ENCODE assay signal across 26 cellular contexts in the genomic region with DNA sequence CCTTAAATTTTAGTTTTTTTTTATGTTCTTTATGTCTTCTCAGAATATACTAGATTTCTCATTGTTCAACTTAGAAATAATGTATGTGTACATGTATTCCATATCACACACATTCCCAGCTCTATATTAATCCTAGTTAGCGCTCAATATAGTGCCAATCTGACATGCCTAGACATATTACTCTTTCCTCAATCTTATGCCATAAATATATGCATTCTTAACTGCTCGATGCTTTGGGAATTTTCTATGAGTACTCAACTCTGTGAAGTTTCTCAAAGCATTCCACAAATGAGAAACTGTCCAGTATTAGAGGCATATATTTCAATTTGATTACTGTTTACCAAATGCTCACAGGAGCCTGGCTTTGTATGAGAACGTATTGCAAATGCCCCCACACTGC.
"Had no signal": no experiment of that assay in that cellular context is flagged by ENCODE, and none has a peak within 500 bp of the region (broad histone marks: within the 10 kb centered on the region; RNA-seq: fewer than 3 reads in every experiment).

No MANE protein-coding gene starts in this region.

- H3K36me3 Mint-ChIP-seq: activated naive CD4-positive, alpha-beta T cell treated with anti-CD3 and anti-CD28 coated beads, Interleukin-2, amount 10 ng/mL, durations not matched to agents 7 days and 5 days; activated naive CD8-positive, alpha-beta T cell treated with anti-CD3 and anti-CD28 coated beads for 36 hours had no signal

- DNase-seq: activated CD4-positive, alpha-beta T cell treated with anti-CD3 and anti-CD28 coated beads for 36 hours; activated CD4-positive, CD25-positive, alpha-beta regulatory T cell; activated CD8-positive, alpha-beta memory T cell treated with anti-CD3 and anti-CD28 coated beads, Interleukin-2, amount 50 U/mL, for 4 hours; activated CD8-positive, alpha-beta T cell treated with anti-CD3 and anti-CD28 coated beads for 36 hours; activated gamma-delta T cell treated with Interleukin-2 at 50 U/mL for 16 hours; activated naive CD4-positive, alpha-beta T cell treated with anti-CD3 and anti-CD28 coated beads, Interleukin-2, amount 10 ng/mL, durations not matched to agents 7 days and 5 days; activated naive CD8-positive, alpha-beta T cell treated with anti-CD3 and anti-CD28 coated beads for 36 hours; activated T-cell treated with anti-CD3 and anti-CD28 coated beads, Interleukin-2, amount 50 U/mL, for 72 hours; brain microvascular endothelial cell; caudate nucleus; MM.1S; NCI-H1105 treated with DMSO at 0.1 percent for 48 hours; NCI-H1436 treated with DMSO at 0.1 percent for 48 hours; NCI-H187; NCI-H2081; NCI-H2171 treated with DMSO at 0.1 percent for 48 hours; NCI-H226; NCI-H526 treated with DMSO at 0.1 percent for 48 hours; Peyer's patch; SHP77; T-helper 17 cell; T-helper 9 cell had no signal

- H3K4me3 ChIP-seq: Peyer's patch, SJSA1 had no signal

- H3K4me1 Mint-ChIP-seq: activated CD4-positive, alpha-beta T cell treated with anti-CD3 and anti-CD28 coated beads for 36 hours; activated naive CD4-positive, alpha-beta T cell treated with anti-CD3 and anti-CD28 coated beads, Interleukin-2, amount 10 ng/mL, durations not matched to agents 7 days and 5 days; activated naive CD8-positive, alpha-beta T cell treated with anti-CD3 and anti-CD28 coated beads for 36 hours; T-helper 17 cell had no signal

- H3K27ac ChIP-seq: brain microvascular endothelial cell, Peyer's patch, RWPE1, SJSA1, VCaP had no signal

- H3K36me3 ChIP-seq: brain microvascular endothelial cell, Peyer's patch, SJSA1 had no signal

- H3K27me3 Mint-ChIP-seq: activated CD4-positive, alpha-beta T cell treated with anti-CD3 and anti-CD28 coated beads for 36 hours; activated CD8-positive, alpha-beta T cell treated with anti-CD3 and anti-CD28 coated beads for 36 hours; activated naive CD4-positive, alpha-beta T cell treated with anti-CD3 and anti-CD28 coated beads, Interleukin-2, amount 10 ng/mL, durations not matched to agents 7 days and 5 days; activated naive CD8-positive, alpha-beta T cell treated with anti-CD3 and anti-CD28 coated beads for 36 hours; T-helper 17 cell had no signal

- H3K4me3 Mint-ChIP-seq: activated CD4-positive, alpha-beta T cell treated with anti-CD3 and anti-CD28 coated beads for 36 hours; activated CD8-positive, alpha-beta T cell treated with anti-CD3 and anti-CD28 coated beads for 36 hours; activated naive CD4-positive, alpha-beta T cell treated with anti-CD3 and anti-CD28 coated beads, Interleukin-2, amount 10 ng/mL, durations not matched to agents 7 days and 5 days; activated naive CD8-positive, alpha-beta T cell treated with anti-CD3 and anti-CD28 coated beads for 36 hours; activated T-cell treated with anti-CD3 and anti-CD28 coated beads, Interleukin-2, amount 50 U/mL, for 72 hours; T-helper 17 cell had no signal

- H3K4me1 ChIP-seq: Peyer's patch, SJSA1 had no signal

- ATAC-seq: activated CD4-positive, alpha-beta T cell treated with anti-CD3 and anti-CD28 coated beads for 36 hours; activated CD8-positive, alpha-beta T cell treated with anti-CD3 and anti-CD28 coated beads for 36 hours; activated T-cell treated with anti-CD3 and anti-CD28 coated beads, Interleukin-2, amount 50 U/mL, for 72 hours; T-helper 17 cell had no signal

- H3K27me3 ChIP-seq: brain microvascular endothelial cell, Peyer's patch, SJSA1 had no signal

- H3K9me3 ChIP-seq: Peyer's patch, SJSA1 had no signal

- H3K27ac Mint-ChIP-seq: activated CD4-positive, alpha-beta T cell treated with anti-CD3 and anti-CD28 coated beads for 36 hours; activated CD8-positive, alpha-beta T cell treated with anti-CD3 and anti-CD28 coated beads for 36 hours; activated naive CD4-positive, alpha-beta T cell treated with anti-CD3 and anti-CD28 coated beads, Interleukin-2, amount 10 ng/mL, durations not matched to agents 7 days and 5 days; activated naive CD8-positive, alpha-beta T cell treated with anti-CD3 and anti-CD28 coated beads for 36 hours; activated T-cell treated with anti-CD3 and anti-CD28 coated beads, Interleukin-2, amount 50 U/mL, for 72 hours; activated T-helper 2 cell treated with anti-CD3 and anti-CD28 coated beads, Interferon-gamma antibody, Interleukin-2, Interleukin-4, amounts not matched to agents 10 μg/mL and 5 μg/mL and 100 μg/mL, durations not matched to agents 14 hours and 24 hours and 36 hours; T-helper 17 cell had no signal
